ENCODE assay signal across 10 cellular contexts in the genomic region with DNA sequence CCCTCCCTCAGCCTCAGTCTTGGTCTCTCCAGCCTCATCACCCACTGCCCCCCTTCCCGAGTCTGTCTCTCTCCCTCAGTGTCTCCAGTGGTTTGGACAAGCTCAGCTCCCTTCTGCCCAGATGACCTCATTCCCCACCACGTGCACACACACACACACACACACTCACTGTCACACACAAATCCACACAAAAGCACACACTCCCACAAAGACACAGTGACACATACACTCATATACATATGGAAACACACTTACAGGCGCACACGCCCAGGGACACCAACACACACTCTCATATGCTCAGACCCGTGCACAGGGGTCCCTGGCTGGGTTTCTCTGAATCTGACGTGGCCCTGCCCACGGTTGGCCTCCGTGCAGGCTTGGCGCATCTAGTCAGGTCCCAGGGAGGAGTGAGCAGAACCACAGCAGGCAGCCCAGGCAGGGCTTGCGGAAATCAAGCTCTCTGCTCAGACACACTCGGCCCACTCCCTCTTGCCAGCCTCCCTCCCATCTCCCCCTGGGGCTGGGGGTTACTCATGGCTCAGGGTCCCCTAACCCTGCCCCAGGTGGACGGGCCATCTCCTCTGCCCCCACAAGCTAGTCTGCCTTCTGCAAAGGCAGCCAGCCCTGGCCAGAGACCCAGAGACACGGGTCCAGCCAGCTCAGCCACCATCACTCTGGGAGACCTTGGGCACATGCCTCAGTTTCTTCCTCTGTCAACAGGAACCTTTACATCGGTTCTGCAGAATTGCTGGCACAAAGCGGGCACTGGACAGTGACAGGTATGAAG. TPM values are rescaled to one million over a fixed set of nuclear protein-coding genes. Genes with fewer than 3 reads are reported as not detected.
A peak's percentile ranks its signal among the peaks of the same experiment; 100 is the strongest.
DNase-seq lines count a peak whose midpoint lies in the region; ATAC-seq, FAIRE-seq and TF ChIP-seq lines count a peak whose summit lies in the region.
"Had no signal": no experiment of that assay in that cellular context is flagged by ENCODE, and none has a peak within 500 bp of the region (broad histone marks: within the 10 kb centered on the region; RNA-seq: fewer than 3 reads in every experiment).

No MANE protein-coding gene starts in this region.

- TF ChIP-seq CTCF in H1 (IDR thresholded peaks at IDR 0.05; ENCODE audit: control extremely low read depth in 1 of 3, insufficient read depth in 1 of 3, low read depth in 1 of 3, low read length in 3 of 3) (no peak), WTC11 (IDR thresholded peaks at IDR 0.05) (no peak)

- H3K56ac ChIP-seq in H1 (replicated peaks; ENCODE audit: insufficient read length, low read depth, low read length), result no peak overlapping the region

- peaks cover 5 to 9% of the 10 kb centered on the region in 2 experiments; a peak in 3 of 4 replicates for H3K9me3 ChIP-seq in H1 (ENCODE audit: insufficient read depth in 2 of 2, low read depth in 1 of 2, low read length in 1 of 2)

- CTCF ChIA-PET in H1 (lab: Charles Lee; ENCODE audit: partially characterized antibody), result interaction anchor here (0.6 to 31.3 kb wide), 9 partner anchors 10 to 142 kb away, joined by 3 to 522 read pairs (median 3); partner anchors contain the start of gene FAM131C
- CTCF ChIA-PET in WTC11 (lab: Charles Lee), result interaction anchor here (2.6 to 3.1 kb wide), 2 partner anchors 29 to 32 kb away, joined by 18 to 28 read pairs; no protein-coding TSS in a partner anchor

- no peak overlapping the region for H3K18ac ChIP-seq in H1 (ENCODE audit: extremely low read depth, low read length)

- H3K79me1 ChIP-seq in H1 (ENCODE audit: low read depth, low read length), result no peaks in the 10 kb centered on the region; the same call in 1 of the 2 replicates

- peak overlapping the region; percentile 99 for H2AK5ac ChIP-seq in H1 (ENCODE audit: low read depth, low read length)

- no peak overlapping the region for H3K4me2 ChIP-seq in H1 (ENCODE audit: insufficient read depth in 1 of 2, low read depth in 2 of 2, low read length in 2 of 2)

- ATAC-seq in activated naive CD8-positive, alpha-beta T cell treated with anti-CD3 and anti-CD28 coated beads, Interleukin-2, amount 10 ng/mL, durations not matched to agents 7 days and 5 days (ENCODE audit: low read depth), result no peak
- no peak for ATAC-seq in activated naive CD8-positive, alpha-beta T cell treated with anti-CD3 and anti-CD28 coated beads, Interleukin-2, amount 50 U/mL, for 24 hours
- ATAC-seq in WTC11, result no peak
- no peak for ATAC-seq in HG02610 (IDR thresholded peaks at IDR 0.05; ENCODE audit: unreplicated experiment)

- H3K23ac ChIP-seq in H1 (ENCODE audit: insufficient read length), result no peak overlapping the region

- peak overlapping the region; percentile 5 for H3K27ac Mint-ChIP-seq in activated naive CD8-positive, alpha-beta T cell treated with anti-CD3 and anti-CD28 coated beads, Interleukin-2, amount 10 ng/mL, durations not matched to agents 7 days and 5 days
- H3K27ac Mint-ChIP-seq in activated naive CD8-positive, alpha-beta T cell treated with anti-CD3 and anti-CD28 coated beads, Interleukin-2, amount 50 U/mL, for 24 hours, result no peak overlapping the region
- no peak overlapping the region for H3K27ac Mint-ChIP-seq in WTC11

- H3K4me3 Mint-ChIP-seq in activated naive CD8-positive, alpha-beta T cell treated with anti-CD3 and anti-CD28 coated beads, Interleukin-2, amount 10 ng/mL, durations not matched to agents 7 days and 5 days, result no peak overlapping the region
- H3K4me3 Mint-ChIP-seq in activated naive CD8-positive, alpha-beta T cell treated with anti-CD3 and anti-CD28 coated beads, Interleukin-2, amount 50 U/mL, for 24 hours, result no peak overlapping the region
- no peak overlapping the region for H3K4me3 Mint-ChIP-seq in WTC11

- H3K27ac ChIP-seq in H1 (ENCODE audit: low read depth, low read length), result no peak overlapping the region

- H4K5ac ChIP-seq in H1 (ENCODE audit: insufficient read length, low read depth, low read length), result no peak overlapping the region

- H2BK5ac ChIP-seq in H1 (ENCODE audit: low read depth, low read length), result 0 out of 2 replicates have a peak overlapping the region, but pooled peaks have one; percentile 18

- H3K4ac ChIP-seq in H1 (replicated peaks; ENCODE audit: insufficient read length, low read depth, low read length), result no peak overlapping the region

- H3K36me3 Mint-ChIP-seq in activated naive CD8-positive, alpha-beta T cell treated with anti-CD3 and anti-CD28 coated beads, Interleukin-2, amount 10 ng/mL, durations not matched to agents 7 days and 5 days, result peaks cover 3% of the 10 kb centered on the region
- peaks cover 2% of the 10 kb centered on the region for H3K36me3 Mint-ChIP-seq in activated naive CD8-positive, alpha-beta T cell treated with anti-CD3 and anti-CD28 coated beads, Interleukin-2, amount 50 U/mL, for 24 hours (ENCODE audit: low read depth)
- peaks cover 14% of the 10 kb centered on the region for H3K36me3 Mint-ChIP-seq in WTC11

- no peak for DNase-seq in activated naive CD8-positive, alpha-beta T cell treated with anti-CD3 and anti-CD28 coated beads, Interleukin-2, amount 10 ng/mL, durations not matched to agents 7 days and 5 days
- no peak for DNase-seq in activated naive CD8-positive, alpha-beta T cell treated with anti-CD3 and anti-CD28 coated beads, Interleukin-2, amount 50 U/mL, for 24 hours
- no peak for DNase-seq in H1 (ENCODE audit: low read depth in 1 of 2, low spot score in 2 of 2)
- DNase-seq in medulla oblongata (ENCODE audit: extremely low spot score), result peak; percentile 50
- peak; percentile 58 for DNase-seq in urothelium cell line (ENCODE audit: low spot score)
- no peak for DNase-seq in WTC11 (ENCODE audit: low spot score)
- no peak for DNase-seq in COLO829 (ENCODE audit: low spot score)
- DNase-seq: GF-D8, NCI-H1930 had no signal

- H2BK20ac ChIP-seq in H1 (ENCODE audit: low read length), result peak overlapping the region; percentile 90

- WGBS in H1 (ENCODE audit: extremely low coverage in 1 of 2, insufficient coverage in 1 of 2, insufficient read length in 1 of 2, insufficient replicate concordance in 2 of 2, low coverage in 1 of 2, low lambda C conversion rate in 2 of 2, missing lambda C conversion rate in 1 of 2), 2 experiments, result 87% methylated on average over 14 of the region's 15 CpGs; no CpG with 5 or more reads in 1 of the 2 experiments

- no peak overlapping the region; the same call in none of the 2 replicates for H4K8ac ChIP-seq in H1 (ENCODE audit: extremely low read depth, insufficient read depth, low read length)

- H3K79me2 ChIP-seq in H1 (ENCODE audit: control insufficient read depth in 1 of 2, insufficient read depth in 2 of 2, low read length in 2 of 2), result no peaks in the 10 kb centered on the region

- no peak for TF ChIP-seq RAD21 in H1 (IDR thresholded peaks at IDR 0.05 in 1 of 2, conservative IDR thresholded peaks at IDR 0.05 in 1 of 2; ENCODE audit: low read depth in 2 of 2, low read length in 2 of 2)

- H3K27me3 Mint-ChIP-seq in activated naive CD8-positive, alpha-beta T cell treated with anti-CD3 and anti-CD28 coated beads, Interleukin-2, amount 10 ng/mL, durations not matched to agents 7 days and 5 days, result peaks cover 17% of the 10 kb centered on the region
- H3K27me3 Mint-ChIP-seq in activated naive CD8-positive, alpha-beta T cell treated with anti-CD3 and anti-CD28 coated beads, Interleukin-2, amount 50 U/mL, for 24 hours, result peaks cover 9% of the 10 kb centered on the region
- H3K27me3 Mint-ChIP-seq in WTC11 (ENCODE audit: low read depth), result peaks cover 11% of the 10 kb centered on the region

- H4K91ac ChIP-seq in H1 (replicated peaks; ENCODE audit: insufficient read length, low read length), result no peak overlapping the region

- no peaks in the 10 kb centered on the region; the same call in 1 of the 2 replicates for H3K23me2 ChIP-seq in H1 (ENCODE audit: low read depth, low read length)

- FAIRE-seq in H1 (lab: Jason Lieb, UNC), result no peak
- FAIRE-seq in urothelium cell line (lab: Jason Lieb, UNC), result no peak

- peak overlapping the region; percentile 88; the same call in 1 of the 2 replicates for H2BK15ac ChIP-seq in H1 (ENCODE audit: low read length)

- no peak overlapping the region for H2AFZ ChIP-seq in H1 (ENCODE audit: low read length)

- no peak for TF ChIP-seq POLR2A in H1 (IDR thresholded peaks at IDR 0.05; ENCODE audit: control extremely low read depth in 1 of 2, low read depth in 2 of 2, low read length in 2 of 2)

- H3K14ac ChIP-seq in H1 (ENCODE audit: insufficient read length), result no peak overlapping the region

- TF ChIP-seq EP300 in H1 (IDR thresholded peaks at IDR 0.05; ENCODE audit: borderline replicate concordance in 1 of 2, low read depth in 2 of 2, low read length in 2 of 2), result no peak

- H3K4me1 Mint-ChIP-seq in activated naive CD8-positive, alpha-beta T cell treated with anti-CD3 and anti-CD28 coated beads, Interleukin-2, amount 10 ng/mL, durations not matched to agents 7 days and 5 days, result peaks cover 2% of the 10 kb centered on the region
- H3K4me1 Mint-ChIP-seq in activated naive CD8-positive, alpha-beta T cell treated with anti-CD3 and anti-CD28 coated beads, Interleukin-2, amount 50 U/mL, for 24 hours, result no peaks in the 10 kb centered on the region
- H3K4me1 Mint-ChIP-seq in WTC11, result peaks cover 33% of the 10 kb centered on the region

- no peaks in the 10 kb centered on the region for H3K36me3 ChIP-seq in H1 (ENCODE audit: control insufficient read depth in 2 of 4, insufficient read depth in 4 of 4, low read length in 3 of 4)

- peak overlapping the region; percentile 87; the same call in 1 of the 2 replicates for H2BK12ac ChIP-seq in H1 (ENCODE audit: low read depth, low read length)

- H3K4me3 ChIP-seq in H1 (ENCODE audit: extremely low read depth in 1 of 4, insufficient read depth in 2 of 4, low read depth in 3 of 4, low read length in 4 of 4), result no peak overlapping the region

- peaks cover 6% of the 10 kb centered on the region for H3K9me3 Mint-ChIP-seq in activated naive CD8-positive, alpha-beta T cell treated with anti-CD3 and anti-CD28 coated beads, Interleukin-2, amount 10 ng/mL, durations not matched to agents 7 days and 5 days
- peaks cover 7% of the 10 kb centered on the region for H3K9me3 Mint-ChIP-seq in activated naive CD8-positive, alpha-beta T cell treated with anti-CD3 and anti-CD28 coated beads, Interleukin-2, amount 50 U/mL, for 24 hours
- peaks cover 18% of the 10 kb centered on the region for H3K9me3 Mint-ChIP-seq in WTC11

- no peaks in the 10 kb centered on the region for H4K20me1 ChIP-seq in H1 (replicated peaks in 1 of 2; ENCODE audit: control insufficient read depth in 1 of 2, insufficient read depth in 2 of 2, low read length in 2 of 2)

- no peak overlapping the region for H2BK120ac ChIP-seq in H1 (replicated peaks; ENCODE audit: low read depth, low read length)

- POLR2A ChIA-PET in activated naive CD8-positive, alpha-beta T cell treated with anti-CD3 and anti-CD28 coated beads, Interleukin-2, amount 10 ng/mL, durations not matched to agents 7 days and 5 days (lab: Charles Lee), result no interaction called here
- POLR2A ChIA-PET in H1 (lab: Charles Lee; ENCODE audit: partially characterized antibody), result interaction anchor here (0.8 to 1.6 kb wide), 5 partner anchors 9 to 41 kb away, joined by 3 to 5 read pairs (median 3); no protein-coding TSS in a partner anchor
- POLR2A ChIA-PET in WTC11 (lab: Charles Lee), result no interaction called here

- H3K4me1 ChIP-seq in H1 (replicated peaks in 1 of 4; ENCODE audit: control insufficient read depth in 3 of 4, insufficient read depth in 4 of 4, low read length in 3 of 4), result peaks cover 18 to 35% (median 26%) of the 10 kb centered on the region in 4 experiments

- no peaks in the 10 kb centered on the region for H3K27me3 ChIP-seq in H1 (replicated peaks in 1 of 4; ENCODE audit: control insufficient read depth in 3 of 4, extremely low read depth in 1 of 4, insufficient read depth in 3 of 4, low read length in 3 of 4)

- H3K9ac ChIP-seq in H1 (replicated peaks in 1 of 4; ENCODE audit: extremely low read depth in 1 of 4, low read depth in 3 of 4, low read length in 3 of 4), result no peak overlapping the region

RNA-seq across cellular contexts. Expression of gene FAM131C, which starts 38.5 kb away (rescaled TPM):
- total RNA-seq in activated naive CD8-positive, alpha-beta T cell treated with anti-CD3 and anti-CD28 coated beads, Interleukin-2, amount 10 ng/mL, durations not matched to agents 7 days and 5 days, result 1 to 10 TPM; 3.3 to 4.1 TPM
- 0.25 and 0.78 TPM in 2 replicates for total RNA-seq in H1 (2021; fragmentation: NEBNext Ultra II Directional; extraction: Animal tissue kit (Norgen Biotek cat#: 25700))
- polyA plus RNA-seq in H1 (2011; rRNA removed), result 0.73 and 1.6 TPM in 2 replicates
- polyA plus RNA-seq in H1 (2011; cell fraction: cytosol; rRNA removed), result 0.54 TPM
- polyA plus RNA-seq in H1 (2011; cell fraction: nucleus; rRNA removed), result 1.4 TPM
- 0.33 to 1.4 TPM (median 1.1 TPM) in 4 replicates for polyA plus RNA-seq in H1 (2012, experiment 1 of 2)
- polyA plus RNA-seq in H1 (2012, experiment 2 of 2), result 0.76 TPM
- polyA plus RNA-seq in H1 (2013, experiment 1 of 2), result 0.85 TPM
- 0.92 TPM for polyA plus RNA-seq in H1 (2013, experiment 2 of 2)
- 0.22 and 0.46 TPM in 2 replicates for polyA minus RNA-seq in H1 (2011; rRNA and poly(A)+ RNA removed)
- 0.88 TPM for polyA minus RNA-seq in H1 (2011; cell fraction: cytosol; rRNA and poly(A)+ RNA removed)
- polyA minus RNA-seq in H1 (2011; cell fraction: nucleus; rRNA and poly(A)+ RNA removed), result 1.2 TPM
- 1.4 to 2.0 TPM (median 1.8 TPM) in 3 replicates for total RNA-seq in WTC11 (2021)

RNA-seq across cellular contexts. Expression of gene EPHA2, which starts 43.9 kb away (rescaled TPM):
- not detected for total RNA-seq in activated naive CD8-positive, alpha-beta T cell treated with anti-CD3 and anti-CD28 coated beads, Interleukin-2, amount 10 ng/mL, durations not matched to agents 7 days and 5 days
- total RNA-seq in H1 (2021; fragmentation: NEBNext Ultra II Directional; extraction: Animal tissue kit (Norgen Biotek cat#: 25700)), result 28.4 and 33.6 TPM in 2 replicates
- polyA plus RNA-seq in H1 (2011; rRNA removed), result 26.8 and 42.2 TPM in 2 replicates
- 24.2 TPM for polyA plus RNA-seq in H1 (2011; cell fraction: cytosol; rRNA removed)
- 69.5 TPM for polyA plus RNA-seq in H1 (2011; cell fraction: nucleus; rRNA removed)
- 23.3 to 29.4 TPM (median 24.9 TPM) in 4 replicates for polyA plus RNA-seq in H1 (2012, experiment 1 of 2)
- 28.9 TPM for polyA plus RNA-seq in H1 (2012, experiment 2 of 2)
- 33.8 TPM for polyA plus RNA-seq in H1 (2013, experiment 1 of 2)
- 33.1 TPM for polyA plus RNA-seq in H1 (2013, experiment 2 of 2)
- 44.2 and 53.8 TPM in 2 replicates for polyA minus RNA-seq in H1 (2011; rRNA and poly(A)+ RNA removed)
- polyA minus RNA-seq in H1 (2011; cell fraction: cytosol; rRNA and poly(A)+ RNA removed), result 30.1 TPM
- polyA minus RNA-seq in H1 (2011; cell fraction: nucleus; rRNA and poly(A)+ RNA removed), result 34.1 TPM
- total RNA-seq in WTC11 (2021), result 31.4 to 44.4 TPM (median 31.7 TPM) in 3 replicates

Comparison
In these comparisons a context has a peak if more than half of its experiments do, and no peak if none do; other contexts are left out.
1. DNase-seq: peak in medulla oblongata (single experiment) and urothelium cell line (single experiment); none in activated naive CD8-positive, alpha-beta T cell treated with anti-CD3 and anti-CD28 coated beads, Interleukin-2, amount 10 ng/mL, durations not matched to agents 7 days and 5 days (single experiment), activated naive CD8-positive, alpha-beta T cell treated with anti-CD3 and anti-CD28 coated beads, Interleukin-2, amount 50 U/mL, for 24 hours (single experiment), H1 (0 of 2), WTC11 (single experiment) and COLO829 (single experiment).
2. RNA of gene EPHA2, which starts 43.9 kb away (total RNA-seq): 31.4 to 44.4 TPM in WTC11 and 28.4 to 33.6 TPM in H1; not detected in activated naive CD8-positive, alpha-beta T cell treated with anti-CD3 and anti-CD28 coated beads, Interleukin-2, amount 10 ng/mL, durations not matched to agents 7 days and 5 days; every median in the first group is over 10 times any median in the second.